Comparison of ENCODE assay signal across 1 cellular context in genomic region chr4:99947608-99948007, GRCh38.
A peak's percentile ranks its signal among the peaks of the same experiment; 100 is the strongest.
TF ChIP-seq lines count a peak whose summit lies in the region.

No MANE protein-coding gene starts in this region.

TF ChIP-seq in H1, 55 proteins besides CTCF, POLR2A, EP300 and RAD21:
- TF ChIP-seq TCF12 (IDR thresholded peaks at IDR 0.05; ENCODE audit: low read depth, low read length) (no peak), POLR2AphosphoS5 (IDR thresholded peaks at IDR 0.05; ENCODE audit: low read depth, low read length) (peak; percentile 71; the same call in 1 of the 2 replicates), JUN (IDR thresholded peaks at IDR 0.05; ENCODE audit: low read depth, low read length) (no peak), CBX8 (IDR thresholded peaks at IDR 0.05; ENCODE audit: borderline replicate concordance, low read depth, low read length) (no peak), YY1 (IDR thresholded peaks at IDR 0.05; ENCODE audit: low read depth, low read length) (no peak), SP1 (IDR thresholded peaks at IDR 0.05; ENCODE audit: low read depth, low read length) (no peak), JUND (IDR thresholded peaks at IDR 0.05; ENCODE audit: low read length) (no peak), BCL11A (IDR thresholded peaks at IDR 0.05; ENCODE audit: low read depth in 2 of 2, low read length in 2 of 2) (no peak)
TF ChIP-seq in H1: peak in this region for 1.
